18 cellular contexts compared by ENCODE assay signal in the genomic region with DNA sequence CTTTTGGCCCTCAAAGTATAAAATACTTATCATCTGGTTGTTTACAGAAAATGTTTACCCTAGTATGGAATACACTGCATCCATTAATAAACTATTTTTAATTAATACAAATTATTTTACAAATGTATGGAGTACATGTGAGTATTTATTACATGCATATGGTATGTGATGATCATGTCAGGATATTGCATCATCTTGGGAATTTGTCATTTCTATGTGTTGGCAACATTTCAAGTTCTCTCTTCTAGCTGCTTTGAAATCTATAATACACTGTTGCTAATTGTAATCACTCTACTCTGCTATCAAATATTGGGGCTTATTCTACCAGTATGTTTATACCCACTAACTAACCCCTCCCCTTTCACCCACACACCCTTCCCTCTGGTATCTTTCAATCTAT.
"Had no signal": no experiment of that assay in that cellular context is flagged by ENCODE, and none has a peak within 500 bp of the region (broad histone marks: within the 10 kb centered on the region; RNA-seq: fewer than 3 reads in every experiment).

No MANE protein-coding gene starts in this region.

- H3K4me1 Mint-ChIP-seq: T-cell had no signal

- H3K4me3 ChIP-seq: adrenal gland, esophagus muscularis mucosa, smooth muscle cell, suprapubic skin, upper lobe of left lung had no signal

- DNase-seq: activated CD4-positive, CD25-positive, alpha-beta regulatory T cell treated with anti-CD3 and anti-CD28 coated beads, Interleukin-2, amount 50 U/mL, for 72 hours; activated naive CD4-positive, alpha-beta T cell treated with anti-CD3 and anti-CD28 coated beads, Interleukin-2, amount 50 U/mL, for 16 hours; adrenal gland; foreskin melanocyte; occipital lobe; right cardiac atrium; stimulated activated CD4-positive, alpha-beta T cell treated with anti-CD3 and anti-CD28 coated beads, Interleukin-4, amount 100 ng/mL, for 4 hours; stimulated activated CD8-positive, alpha-beta memory T cell treated with anti-CD3 and anti-CD28 coated beads, Interleukin-4, amount 100 ng/mL, for 48 hours; T-cell; T-helper 9 cell; upper lobe of left lung had no signal

- H3K4me3 Mint-ChIP-seq: natural killer cell treated with Interleukin-12 subunit alpha and Interleukin-12 subunit beta and Interleukin-15 and Interleukin-18, amount 100 ng/mL, for 72 hours; stimulated activated naive CD8-positive, alpha-beta T cell treated with anti-CD3 and anti-CD28 coated beads, Interleukin-15, Interleukin-2, amounts not matched to agents 100 ng/mL and 50 ng/mL, for 24 hours; T-cell had no signal

- H3K27me3 Mint-ChIP-seq: natural killer cell treated with Interleukin-12 subunit alpha and Interleukin-12 subunit beta and Interleukin-15 and Interleukin-18, amount 100 ng/mL, for 72 hours; progenitor cell of endocrine pancreas; stimulated activated naive CD8-positive, alpha-beta T cell treated with anti-CD3 and anti-CD28 coated beads, Interleukin-15, Interleukin-2, amounts not matched to agents 100 ng/mL and 50 ng/mL, for 24 hours; T-cell had no signal

- H3K36me3 Mint-ChIP-seq: natural killer cell treated with Interleukin-12 subunit alpha and Interleukin-12 subunit beta and Interleukin-15 and Interleukin-18, amount 100 ng/mL, for 72 hours; T-cell had no signal

- H3K27ac Mint-ChIP-seq: natural killer cell treated with Interleukin-12 subunit alpha and Interleukin-12 subunit beta and Interleukin-15 and Interleukin-18, amount 100 ng/mL, for 72 hours; progenitor cell of endocrine pancreas; stimulated activated naive CD8-positive, alpha-beta T cell treated with anti-CD3 and anti-CD28 coated beads, Interleukin-15, Interleukin-2, amounts not matched to agents 100 ng/mL and 50 ng/mL, for 24 hours; T-cell had no signal

- H3K27me3 ChIP-seq: adrenal gland, esophagus muscularis mucosa, suprapubic skin, upper lobe of left lung had no signal

- H3K9me3 ChIP-seq: adrenal gland, esophagus muscularis mucosa, suprapubic skin, upper lobe of left lung had no signal

- H3K27ac ChIP-seq: adrenal gland, esophagus muscularis mucosa, suprapubic skin, upper lobe of left lung had no signal

- H3K36me3 ChIP-seq: adrenal gland, esophagus muscularis mucosa, suprapubic skin, upper lobe of left lung had no signal

- H3K9me3 Mint-ChIP-seq: stimulated activated naive CD8-positive, alpha-beta T cell treated with anti-CD3 and anti-CD28 coated beads, Interleukin-15, Interleukin-2, amounts not matched to agents 100 ng/mL and 50 ng/mL, for 24 hours had no signal

- H3K4me1 ChIP-seq: adrenal gland, esophagus muscularis mucosa, suprapubic skin, upper lobe of left lung had no signal

- FAIRE-seq: colon had no signal

- ATAC-seq: natural killer cell treated with Interleukin-12 subunit alpha and Interleukin-12 subunit beta and Interleukin-15 and Interleukin-18, amount 100 ng/mL, for 72 hours; right cardiac atrium; T-cell had no signal
